ENCODE assay signal across 14 cellular contexts in genomic region chr3:122642935-122643334, GRCh38. TPM values are rescaled to one million over a fixed set of nuclear protein-coding genes. Genes with fewer than 3 reads are reported as not detected.
DNase-seq lines count a peak whose midpoint lies in the region; ATAC-seq and TF ChIP-seq lines count a peak whose summit lies in the region.
"Had no signal": no experiment of that assay in that cellular context is flagged by ENCODE, and none has a peak within 500 bp of the region (broad histone marks: within the 10 kb centered on the region; RNA-seq: fewer than 3 reads in every experiment).

No MANE protein-coding gene starts in this region.

- no peaks in the 10 kb centered on the region for H3K79me2 ChIP-seq in MM.1S (ENCODE audit: low read length)

- H3K27ac Mint-ChIP-seq in CD4-positive, CD25-positive, alpha-beta regulatory T cell, result peak overlapping the region in 1 of 3 donors; percentile 79
- H3K27ac Mint-ChIP-seq: brain had no signal

- H3K27me3 ChIP-seq in CD4-positive, CD25-positive, alpha-beta regulatory T cell (ENCODE audit: control insufficient read depth, insufficient read depth, low read length), result no peaks in the 10 kb centered on the region
- H3K27me3 ChIP-seq in MM.1S (replicated peaks; ENCODE audit: insufficient read depth, low read length), result no peaks in the 10 kb centered on the region
- no peaks in the 10 kb centered on the region for H3K27me3 ChIP-seq in esophagus squamous epithelium
- H3K27me3 ChIP-seq: esophagus muscularis mucosa had no signal

- H3K4me3 Mint-ChIP-seq in CD4-positive, CD25-positive, alpha-beta regulatory T cell, result peak overlapping the region in 2 of 4 donors; percentile 17 to 29
- H3K4me3 Mint-ChIP-seq: brain, H9 had no signal

- TF ChIP-seq POLR2A in esophagus squamous epithelium (IDR thresholded peaks at IDR 0.05), result no peak
- no peak for TF ChIP-seq POLR2A in GM18505 (IDR thresholded peaks at IDR 0.05; ENCODE audit: borderline replicate concordance, extremely low read depth, insufficient read depth, insufficient read length)
- no peak for TF ChIP-seq POLR2A in lower leg skin (IDR thresholded peaks at IDR 0.05)

- H3K27ac ChIP-seq in CD4-positive, CD25-positive, alpha-beta regulatory T cell (ENCODE audit: insufficient read depth, low read length, poor library complexity, severe bottlenecking), result no peak overlapping the region
- H3K27ac ChIP-seq in MM.1S (ENCODE audit: low read length) (no peak overlapping the region), esophagus squamous epithelium (no peak overlapping the region)
- H3K27ac ChIP-seq: esophagus muscularis mucosa had no signal

- ATAC-seq in CD4-positive, CD25-positive, alpha-beta regulatory T cell (ENCODE audit: low read depth in 2 of 2), result peak; percentile 50 to 71
- ATAC-seq in GM19035 (IDR thresholded peaks at IDR 0.05; ENCODE audit: unreplicated experiment), result peak; percentile 81
- peak; percentile 70 for ATAC-seq in HG02678 (IDR thresholded peaks at IDR 0.05; ENCODE audit: unreplicated experiment)
- no peak for ATAC-seq in GM18505 (IDR thresholded peaks at IDR 0.05; ENCODE audit: unreplicated experiment)
- ATAC-seq: naive thymus-derived CD8-positive, alpha-beta T cell had no signal

- no peak overlapping the region for H2AFZ ChIP-seq in MM.1S (ENCODE audit: low read length)

- no peaks in the 10 kb centered on the region for H3K9me3 ChIP-seq in CD4-positive, CD25-positive, alpha-beta regulatory T cell (ENCODE audit: control insufficient read depth in 2 of 2, low read length in 2 of 2)
- H3K9me3 ChIP-seq in MM.1S (replicated peaks; ENCODE audit: insufficient read depth, low read length) (no peaks in the 10 kb centered on the region), esophagus squamous epithelium (no peaks in the 10 kb centered on the region)
- H3K9me3 ChIP-seq: esophagus muscularis mucosa had no signal

- peak overlapping the region; percentile 7 for H3K4me3 ChIP-seq in CD4-positive, CD25-positive, alpha-beta regulatory T cell (ENCODE audit: low read depth, low read length)
- no peak overlapping the region for H3K4me3 ChIP-seq in MM.1S (ENCODE audit: low read length)
- no peak overlapping the region for H3K4me3 ChIP-seq in esophagus squamous epithelium
- no peak overlapping the region for H3K4me3 ChIP-seq in lower leg skin (ENCODE audit: low read depth, poor library complexity, severe bottlenecking)
- H3K4me3 ChIP-seq: esophagus muscularis mucosa had no signal

- H3K27me3 Mint-ChIP-seq in CD4-positive, CD25-positive, alpha-beta regulatory T cell, result peaks cover 4% of the 10 kb centered on the region
- H3K27me3 Mint-ChIP-seq: IgD-negative memory B cell had no signal

- no peak for TF ChIP-seq CTCF in MM.1S (IDR thresholded peaks at IDR 0.05; ENCODE audit: low read length)
- no peak for TF ChIP-seq CTCF in esophagus squamous epithelium (IDR thresholded peaks at IDR 0.05)
- TF ChIP-seq CTCF in lower leg skin (IDR thresholded peaks at IDR 0.05), result no peak

- peaks cover 10% of the 10 kb centered on the region for H3K36me3 Mint-ChIP-seq in CD4-positive, CD25-positive, alpha-beta regulatory T cell
- H3K36me3 Mint-ChIP-seq: brain had no signal

- no peaks in the 10 kb centered on the region for H4K20me1 ChIP-seq in MM.1S (ENCODE audit: insufficient read depth, low read length)

- no peaks in the 10 kb centered on the region for H3K36me3 ChIP-seq in CD4-positive, CD25-positive, alpha-beta regulatory T cell (ENCODE audit: control insufficient read depth, insufficient read depth, low read length)
- H3K36me3 ChIP-seq in MM.1S (replicated peaks; ENCODE audit: insufficient read depth, low read length) (no peaks in the 10 kb centered on the region), esophagus squamous epithelium (no peaks in the 10 kb centered on the region)
- H3K36me3 ChIP-seq: esophagus muscularis mucosa had no signal

- no peaks in the 10 kb centered on the region for H3F3A ChIP-seq in MM.1S (ENCODE audit: insufficient read depth, low read length)

- DNase-seq in CD4-positive, CD25-positive, alpha-beta regulatory T cell, result peak in 1 of 3 donors; percentile 77
- DNase-seq in MM.1S (peak; percentile 63), esophagus squamous epithelium (lab: John Stamatoyannopoulos, UW) (no peak), lower leg skin (ENCODE audit: low spot score in 2 of 2) (no peak)
- DNase-seq in stimulated activated CD4-positive, alpha-beta T cell treated with anti-CD3 and anti-CD28 coated beads, Interleukin-1b, Interleukin-23, amount 100 ng/mL, for 48 hours, result no peak
- DNase-seq: H9; naive thymus-derived CD8-positive, alpha-beta T cell; SIG-M5 had no signal

- intact Hi-C loops in esophagus squamous epithelium (cut with DNase I) (no loop called here), lower leg skin (cut with DNase I; ENCODE audit: low total_unique reads) (no loop called here)

- peaks cover 0 to 5% (median 0%) of the 10 kb centered on the region in 7 donors for H3K9me3 Mint-ChIP-seq in CD4-positive, CD25-positive, alpha-beta regulatory T cell
- H3K9me3 Mint-ChIP-seq: brain; H9; IgD-negative memory B cell; naive thymus-derived CD8-positive, alpha-beta T cell had no signal

- WGBS in esophagus squamous epithelium, 2 donors, result 67 to 73% methylated on average over 2 of the region's 2 CpGs
- 78 to 86% methylated on average over 2 of the region's 2 CpGs for WGBS in lower leg skin, 2 donors

- peaks cover 3 to 42% (median 15%) of the 10 kb centered on the region in 4 donors for H3K4me1 Mint-ChIP-seq in CD4-positive, CD25-positive, alpha-beta regulatory T cell
- H3K4me1 Mint-ChIP-seq: brain had no signal

- no peaks in the 10 kb centered on the region for H3K4me1 ChIP-seq in CD4-positive, CD25-positive, alpha-beta regulatory T cell (ENCODE audit: control insufficient read depth, insufficient read depth, low read length, poor library complexity, severe bottlenecking)
- H3K4me1 ChIP-seq in MM.1S (ENCODE audit: low read length) (no peaks in the 10 kb centered on the region; the same call in 1 of the 2 replicates), esophagus squamous epithelium (no peaks in the 10 kb centered on the region)
- H3K4me1 ChIP-seq: esophagus muscularis mucosa had no signal

- no peaks in the 10 kb centered on the region for H3K9me2 ChIP-seq in MM.1S (replicated peaks; ENCODE audit: insufficient read depth, low read length)

- H3K9ac ChIP-seq in MM.1S (ENCODE audit: low read length), result no peak overlapping the region

- H3K4me2 ChIP-seq in MM.1S (ENCODE audit: low read depth, low read length), result 0 out of 2 replicates have a peak overlapping the region, but pooled peaks have one; percentile 18

RNA-seq across cellular contexts. Expression of gene PARP14, which starts 37.7 kb away (rescaled TPM):
- 89.7 TPM for total RNA-seq in CD4-positive, CD25-positive, alpha-beta regulatory T cell
- polyA plus RNA-seq in CD4-positive, CD25-positive, alpha-beta regulatory T cell, result 10 to 100 TPM; 14.2 to 20.3 (median 17.6) TPM
- total RNA-seq in esophagus squamous epithelium, result 10 to 100 TPM in 3 of 4 donors, 1 to 10 TPM in 1; 9.5 to 34.1 (median 22.9) TPM
- total RNA-seq in lower leg skin, result 10 to 100 TPM in 2 of 4 donors, 1 to 10 TPM in 2; 4.9 to 14.5 (median 9.4) TPM
